In genomic region chr17:39926588-39927100, GRCh38 we compare ENCODE assay signal across 8 cellular contexts. TPM values are rescaled to one million over a fixed set of nuclear protein-coding genes. Genes with fewer than 3 reads are reported as not detected.
DNase-seq lines count a peak whose midpoint lies in the region; ATAC-seq and TF ChIP-seq lines count a peak whose summit lies in the region.

No MANE protein-coding gene starts in this region.

- peaks cover 9 to 25% of the 10 kb centered on the region in 2 experiments for H3K36me3 ChIP-seq in SK-N-SH (replicated peaks in 1 of 2; ENCODE audit: control insufficient read depth in 1 of 2, insufficient read depth in 2 of 2, low read length in 1 of 2)
- peaks cover 0 to 24% of the 10 kb centered on the region in 2 donors for H3K36me3 ChIP-seq in adrenal gland (replicated peaks in 1 of 2)
- no peaks in the 10 kb centered on the region for H3K36me3 ChIP-seq in hepatocyte (replicated peaks; ENCODE audit: insufficient read depth, low read depth)
- H3K36me3 ChIP-seq in skeletal muscle tissue (ENCODE audit: control insufficient read depth in 3 of 3, insufficient read depth in 3 of 3, low read length in 3 of 3), result peaks cover 13 to 25% (median 24%) of the 10 kb centered on the region in 3 donors

- no peak for TF ChIP-seq EP300 in SK-N-SH (IDR thresholded peaks at IDR 0.05; ENCODE audit: borderline replicate concordance in 1 of 2, low read depth in 1 of 2, low read length in 1 of 2)

- H3K9ac ChIP-seq in SK-N-SH (peak overlapping the region; percentile 86), skeletal muscle tissue (ENCODE audit: low read depth in 1 of 3, low read length in 3 of 3) (peak overlapping the region; percentile 70 to 87 (median 83))

- TF ChIP-seq RAD21 in SK-N-SH (IDR thresholded peaks at IDR 0.05; ENCODE audit: low read length), result no peak

- peak overlapping the region; percentile 96 for H3K4me2 ChIP-seq in SK-N-SH
- peak overlapping the region; percentile 97 for H3K4me2 ChIP-seq in hepatocyte

- peaks cover 27% of the 10 kb centered on the region for H3F3A ChIP-seq in SK-N-SH (replicated peaks; ENCODE audit: insufficient read depth)

- H3K9me3 ChIP-seq in SK-N-SH, result no peaks in the 10 kb centered on the region
- no peaks in the 10 kb centered on the region for H3K9me3 ChIP-seq in adrenal gland (replicated peaks in 1 of 3)
- no peaks in the 10 kb centered on the region for H3K9me3 ChIP-seq in hepatocyte (ENCODE audit: low read depth)
- H3K9me3 ChIP-seq in skeletal muscle tissue (ENCODE audit: control insufficient read depth in 3 of 3, low read length in 3 of 3), result no peaks in the 10 kb centered on the region

- intact Hi-C loops in adrenal gland (cut with DNase I), result no loop called here

- H3K9me2 ChIP-seq in SK-N-SH (no peaks in the 10 kb centered on the region), hepatocyte (replicated peaks; ENCODE audit: insufficient read depth) (no peaks in the 10 kb centered on the region)

- H2AFZ ChIP-seq in SK-N-SH (ENCODE audit: low read depth) (0 out of 2 replicates have a peak overlapping the region, but pooled peaks have one; percentile 63), hepatocyte (peak overlapping the region; percentile 36)

- DNase-seq in ELF-1 (ENCODE audit: low read depth, low spot score) (peak; percentile 45), SK-N-SH (peak; percentile 69), adrenal gland (peak in 5 of 7 donors; percentile 40 to 65 (median 49)), hepatocyte (ENCODE audit: low spot score) (peak; percentile 66), mucosa of gallbladder (ENCODE audit: low spot score) (no peak), dedifferentiated amniotic fluid mesenchymal stem cell (ENCODE audit: extremely low spot score) (no peak)

- H3K4me1 ChIP-seq in SK-N-SH (ENCODE audit: control insufficient read depth in 1 of 2, insufficient read depth in 2 of 2, low read depth in 1 of 2, low read length in 1 of 2) (peaks cover 8 to 32% of the 10 kb centered on the region in 2 experiments; a peak in 3 of 4 replicates), adrenal gland (replicated peaks in 1 of 2) (peaks cover 19 to 38% of the 10 kb centered on the region in 2 donors), hepatocyte (ENCODE audit: insufficient read depth) (peaks cover 20% of the 10 kb centered on the region), skeletal muscle tissue (ENCODE audit: control insufficient read depth in 3 of 3, insufficient read depth in 3 of 3, low read length in 3 of 3) (peaks cover 41 to 57% (median 42%) of the 10 kb centered on the region in 3 donors)

- peak overlapping the region; percentile 60 to 92 for H3K4me3 ChIP-seq in SK-N-SH (ENCODE audit: low read depth in 2 of 2, low read length in 1 of 2)
- H3K4me3 ChIP-seq in adrenal gland, result peak overlapping the region in 3 of 4 donors; percentile 21 to 98 (median 68)
- peak overlapping the region; percentile 63 for H3K4me3 ChIP-seq in hepatocyte
- peak overlapping the region; percentile 70 to 75 (median 75) for H3K4me3 ChIP-seq in skeletal muscle tissue (ENCODE audit: low read length in 3 of 3)

- H3K27ac ChIP-seq in SK-N-SH (ENCODE audit: low read depth in 2 of 2, low read length in 1 of 2), result peak overlapping the region in 1 of 2 experiments; percentile 90; a peak in 3 of 4 replicates
- H3K27ac ChIP-seq in adrenal gland, result peak overlapping the region in 3 of 5 donors; percentile 80 to 85 (median 85)
- H3K27ac ChIP-seq in hepatocyte, result peak overlapping the region; percentile 95
- peak overlapping the region; percentile 97 for H3K27ac ChIP-seq in skeletal muscle tissue (ENCODE audit: low read depth, low read length)

- ATAC-seq in HG02943 (IDR thresholded peaks at IDR 0.05; ENCODE audit: low read depth, unreplicated experiment), result peak; percentile 36

- WGBS in SK-N-SH (ENCODE audit: low lambda C conversion rate), result 28% methylated on average over 2 of the region's 15 CpGs
- WGBS in adrenal gland, 4 donors, result 4 to 13% (median 5%) methylated on average over 2 to 15 of the region's 15 CpGs
- WGBS in hepatocyte (ENCODE audit: low lambda C conversion rate, missing lambda C conversion rate), result 2% methylated on average over 13 of the region's 15 CpGs

- TF ChIP-seq POLR2A in adrenal gland (IDR thresholded peaks at IDR 0.05), result no peak

- H4K20me1 ChIP-seq in SK-N-SH (ENCODE audit: insufficient read depth) (peaks cover 37% of the 10 kb centered on the region), hepatocyte (ENCODE audit: insufficient read depth, poor library complexity, severe bottlenecking) (peaks cover 20% of the 10 kb centered on the region)

- CTCF ChIA-PET in SK-N-SH (lab: Yijun Ruan, JAX), result interaction anchor here (1.2 to 3.4 kb wide), 3 partner anchors 10 to 32 kb away, joined by 4 to 20 read pairs (median 5); no protein-coding TSS in a partner anchor

- TF ChIP-seq CTCF in SK-N-SH (IDR thresholded peaks at IDR 0.05) (no peak), adrenal gland (IDR thresholded peaks at IDR 0.05) (no peak), hepatocyte (IDR thresholded peaks at IDR 0.05; ENCODE audit: poor library complexity) (no peak)

- POLR2A ChIA-PET in SK-N-SH (lab: Yijun Ruan, JAX), result interaction anchor here (1.0 kb wide), 1 partner anchor 13 kb away, joined by 3 read pairs; no protein-coding TSS in a partner anchor

- H3K27me3 ChIP-seq in SK-N-SH (ENCODE audit: insufficient read depth), result no peaks in the 10 kb centered on the region
- H3K27me3 ChIP-seq in adrenal gland, result no peaks in the 10 kb centered on the region
- no peaks in the 10 kb centered on the region for H3K27me3 ChIP-seq in hepatocyte
- H3K27me3 ChIP-seq in skeletal muscle tissue (ENCODE audit: control insufficient read depth in 3 of 3, insufficient read depth in 3 of 3, low read length in 3 of 3), result no peaks in the 10 kb centered on the region

- peaks cover 37% of the 10 kb centered on the region for H3K79me2 ChIP-seq in SK-N-SH (ENCODE audit: insufficient read depth)
- H3K79me2 ChIP-seq in hepatocyte, result peaks cover 38% of the 10 kb centered on the region

TF ChIP-seq in SK-N-SH, 30 proteins besides CTCF, POLR2A, EP300 and RAD21:
- TF ChIP-seq RXRA (IDR thresholded peaks at IDR 0.05; ENCODE audit: borderline replicate concordance, low read depth) (no peak), CHD2 (IDR thresholded peaks at IDR 0.05; ENCODE audit: low read length, partially characterized antibody) (no peak), SMC3 (IDR thresholded peaks at IDR 0.05; ENCODE audit: low read depth, low read length) (no peak)

RNA-seq across cellular contexts. Expression of gene ORMDL3, which starts 0.8 kb away (rescaled TPM):
- 27.8 and 38.5 TPM in 2 replicates for polyA plus RNA-seq in SK-N-SH (2012; rRNA removed)
- polyA plus RNA-seq in SK-N-SH (2012; cell fraction: cytosol; rRNA removed), result 28.1 and 30.4 TPM in 2 replicates
- polyA plus RNA-seq in SK-N-SH (2012; cell fraction: nucleus; rRNA removed), result 21.0 and 22.8 TPM in 2 replicates
- total RNA-seq in adrenal gland, result 10 to 100 TPM; 29.1 to 76.7 (median 50.9) TPM
- polyA plus RNA-seq in adrenal gland, result 100 to 1,000 TPM in 1 of 3 donors, 10 to 100 TPM in 2; 40.4 to 102 (median 52.1) TPM
- 52.8 and 73.3 TPM in 2 replicates for total RNA-seq in hepatocyte
- polyA plus RNA-seq in hepatocyte, result 33.3 and 56.4 TPM in 2 replicates
- 37.1 TPM for total RNA-seq in skeletal muscle tissue
- total RNA-seq in mucosa of gallbladder, result 73.6 TPM

RNA-seq across cellular contexts. Expression of gene LRRC3C, which starts 0.9 kb away (rescaled TPM):
- polyA plus RNA-seq in SK-N-SH (2012; rRNA removed) (not detected in 2 replicates), adrenal gland (not detected), hepatocyte (not detected in 2 replicates)
- not detected in 2 replicates for polyA plus RNA-seq in SK-N-SH (2012; cell fraction: cytosol; rRNA removed)
- not detected in 2 replicates for polyA plus RNA-seq in SK-N-SH (2012; cell fraction: nucleus; rRNA removed)
- total RNA-seq in adrenal gland (not detected), hepatocyte (0.57 TPM in 1 of 2 replicates, not detected in the other), skeletal muscle tissue (not detected), mucosa of gallbladder (not detected)

RNA-seq across cellular contexts. Expression of gene GSDMB, which starts 8.2 kb away (rescaled TPM):
- polyA plus RNA-seq in SK-N-SH (2012; rRNA removed) (2.4 and 3.6 TPM in 2 replicates), adrenal gland (10 to 100 TPM in 2 of 3 donors, under 1 TPM in 1; 0.51 to 11.7 (median 10.0) TPM), hepatocyte (6.4 and 6.9 TPM in 2 replicates)
- 0.43 and 0.53 TPM in 2 replicates for polyA plus RNA-seq in SK-N-SH (2012; cell fraction: cytosol; rRNA removed)
- 20.6 and 25.6 TPM in 2 replicates for polyA plus RNA-seq in SK-N-SH (2012; cell fraction: nucleus; rRNA removed)
- total RNA-seq in adrenal gland (1 to 10 TPM in 4 of 8 donors, under 1 TPM in 3, not detected in 1; 0.53 to 3.0 (median 1.1) TPM), hepatocyte (7.9 and 10.3 TPM in 2 replicates), skeletal muscle tissue (8.9 TPM), mucosa of gallbladder (26.9 TPM)

RNA-seq across cellular contexts. Expression of gene GSDMA, which starts 36.2 kb away (rescaled TPM):
- polyA plus RNA-seq in SK-N-SH (2012; rRNA removed), result not detected in 2 replicates
- 0.01 and 0.03 TPM in 2 replicates for polyA plus RNA-seq in SK-N-SH (2012; cell fraction: cytosol; rRNA removed)
- polyA plus RNA-seq in SK-N-SH (2012; cell fraction: nucleus; rRNA removed), result not detected in 2 replicates
- total RNA-seq in adrenal gland, result 1 to 10 TPM in 4 of 8 donors, under 1 TPM in 1, not detected in 3; 0.14 to 2.2 (median 1.4) TPM
- under 1 TPM in 2 of 3 donors, not detected in 1; 0.20 to 0.53 TPM for polyA plus RNA-seq in adrenal gland
- 0.08 TPM in 1 of 2 replicates, not detected in the other for total RNA-seq in hepatocyte
- 0.08 and 0.21 TPM in 2 replicates for polyA plus RNA-seq in hepatocyte
- total RNA-seq in skeletal muscle tissue, result not detected
- total RNA-seq in mucosa of gallbladder, result not detected

RNA-seq across cellular contexts. Expression of gene PSMD3, which starts 54.0 kb away (rescaled TPM):
- polyA plus RNA-seq in SK-N-SH (2012; rRNA removed), result 87.6 and 104 TPM in 2 replicates
- polyA plus RNA-seq in SK-N-SH (2012; cell fraction: cytosol; rRNA removed), result 57.9 and 80.3 TPM in 2 replicates
- polyA plus RNA-seq in SK-N-SH (2012; cell fraction: nucleus; rRNA removed), result 104 and 122 TPM in 2 replicates
- total RNA-seq in adrenal gland, result 100 to 1,000 TPM in 3 of 8 donors, 10 to 100 TPM in 5; 78.8 to 123 (median 97.3) TPM
- 100 to 1,000 TPM in 1 of 3 donors, 10 to 100 TPM in 2; 42.8 to 109 (median 54.5) TPM for polyA plus RNA-seq in adrenal gland
- 71.9 and 92.1 TPM in 2 replicates for total RNA-seq in hepatocyte
- 114 and 124 TPM in 2 replicates for polyA plus RNA-seq in hepatocyte
- total RNA-seq in skeletal muscle tissue, result 56.4 TPM
- 69.5 TPM for total RNA-seq in mucosa of gallbladder

Comparison
In these comparisons a context has a peak if more than half of its experiments do, and no peak if none do; other contexts are left out.
1. DNase-seq: peak in ELF-1 (single experiment), SK-N-SH (single experiment), adrenal gland (5 of 7) and hepatocyte (single experiment); none in mucosa of gallbladder (single experiment) and dedifferentiated amniotic fluid mesenchymal stem cell (single experiment).
2. Peak in every context shown above with its lines, with median percentiles within 50 percentile points of each other: H3K4me3 ChIP-seq.